Comparison of ENCODE assay signal across 8 cellular contexts in the genomic region with DNA sequence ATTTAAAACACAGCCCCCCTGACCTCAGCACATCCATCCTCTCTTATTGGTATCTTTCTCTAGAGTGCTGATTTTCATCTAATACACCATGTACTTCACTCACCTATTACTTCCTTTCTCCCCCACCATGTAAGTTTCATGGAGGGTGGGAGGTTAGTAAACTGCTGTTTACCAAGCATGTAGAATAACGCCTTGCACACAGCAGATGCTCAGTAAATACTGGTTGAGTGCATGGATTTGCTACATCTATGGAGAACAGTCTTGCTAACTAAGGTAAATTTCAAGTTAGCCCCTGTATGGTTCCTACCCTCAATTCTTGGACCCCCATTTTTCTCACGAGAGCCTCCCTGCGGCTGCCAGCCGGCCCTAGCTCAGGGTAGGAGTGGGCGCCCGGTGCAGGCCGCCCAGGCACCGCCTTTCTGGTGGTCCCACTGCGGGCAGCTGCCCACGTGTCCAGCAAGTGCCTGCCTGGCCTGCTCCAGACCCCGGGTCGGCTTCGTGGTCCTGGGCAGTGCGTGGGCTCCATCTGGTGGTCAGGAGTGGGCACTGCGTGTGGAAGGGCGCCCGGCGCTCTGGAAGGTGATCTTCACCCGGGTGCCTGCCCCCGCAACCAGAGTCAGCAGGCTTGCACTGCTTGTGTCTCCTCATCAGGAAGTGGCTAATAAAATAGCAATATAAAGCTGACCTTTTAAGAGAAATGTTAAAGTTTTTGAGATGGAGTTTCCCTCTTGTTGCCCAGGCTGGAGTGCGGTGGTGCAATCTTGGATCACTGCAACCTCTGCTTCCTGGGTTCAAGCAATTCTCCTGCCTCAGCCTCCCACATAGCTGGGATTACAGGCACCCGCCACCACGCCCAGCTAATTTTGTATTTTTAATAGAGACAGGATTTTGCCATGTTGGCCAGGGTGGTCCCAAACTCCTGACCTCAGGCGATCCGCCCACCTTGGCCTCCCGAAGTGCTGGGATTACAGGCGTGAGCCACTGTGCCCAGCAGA.
DNase-seq lines count a peak whose midpoint lies in the region; ATAC-seq and TF ChIP-seq lines count a peak whose summit lies in the region.

No MANE protein-coding gene starts in this region.

- TF ChIP-seq CTCF in DND-41 (IDR thresholded peaks at IDR 0.05; ENCODE audit: borderline replicate concordance, extremely low read depth, low read length, poor library complexity, severe bottlenecking) (peak; percentile 95), psoas muscle (IDR thresholded peaks at IDR 0.05) (peak; percentile 97), uterus (IDR thresholded peaks at IDR 0.05) (peak; percentile 93 to 96 (median 94))

- H3K4me1 ChIP-seq in DND-41 (ENCODE audit: insufficient read depth, low read length), result peaks cover 7% of the 10 kb centered on the region; the same call in 1 of the 2 replicates
- peaks cover 11% of the 10 kb centered on the region for H3K4me1 ChIP-seq in psoas muscle
- peaks cover 0 to 5% of the 10 kb centered on the region in 2 donors for H3K4me1 ChIP-seq in uterus

- H3K9ac ChIP-seq in DND-41 (ENCODE audit: low read depth, low read length), result no peak overlapping the region

- peaks cover 4% of the 10 kb centered on the region for H4K20me1 ChIP-seq in DND-41 (ENCODE audit: insufficient read depth, low read length)

- H3K79me2 ChIP-seq in DND-41 (ENCODE audit: insufficient read depth, low read length), result no peaks in the 10 kb centered on the region

- no peak overlapping the region for H3K27ac ChIP-seq in DND-41 (ENCODE audit: low read length)
- peak overlapping the region; percentile 42 for H3K27ac ChIP-seq in psoas muscle
- H3K27ac ChIP-seq in uterus, result peak overlapping the region; percentile 77 to 80

- no peaks in the 10 kb centered on the region for H3K9me3 Mint-ChIP-seq in activated naive CD4-positive, alpha-beta T cell treated with anti-CD3 and anti-CD28 coated beads, Interleukin-2, amount 50 U/mL, for 72 hours

- intact Hi-C loops in Right ventricle myocardium superior (cut with DNase I), result loop anchor here (10.0 kb wide), 1 partner anchor 309 kb away; no protein-coding TSS in a partner anchor
- intact Hi-C loops in psoas muscle (cut with DNase I), result loop anchor here (10.0 kb wide), 2 partner anchors 61 to 131 kb away; a partner anchor contains a TSS
- intact Hi-C loops in uterus (cut with DNase I; ENCODE audit: low total_unique reads), result no loop called here

- H3K9me3 ChIP-seq in DND-41 (ENCODE audit: insufficient read depth, low read length, severe bottlenecking) (no peaks in the 10 kb centered on the region), psoas muscle (no peaks in the 10 kb centered on the region), uterus (no peaks in the 10 kb centered on the region)

- in situ Hi-C loops in KBM-7 (cut with MboI; ENCODE audit: low pct_unique_long_range_greater_than_20kb, low sequenced_read_pairs) (no loop called here), SK-MEL-5 (cut with HindIII; ENCODE audit: low pct_unique_long_range_greater_than_20kb, low sequenced_read_pairs) (no loop called here)

- DNase-seq in DND-41 (peak; percentile 68), KBM-7 (peak; percentile 90), SK-MEL-5 (ENCODE audit: low read depth, low spot score) (peak; percentile 82), Right ventricle myocardium superior (peak; percentile 80), psoas muscle (peak; percentile 71 to 84), uterus (peak; percentile 65 to 80)
- peak in 1 of 2 donors; percentile 50 for DNase-seq in activated naive CD4-positive, alpha-beta T cell treated with anti-CD3 and anti-CD28 coated beads, Interleukin-2, amount 50 U/mL, for 72 hours (ENCODE audit: low spot score in 2 of 2)

- H3K4me3 ChIP-seq in DND-41 (ENCODE audit: low read depth in 1 of 2, low read length in 2 of 2) (no peak overlapping the region), psoas muscle (no peak overlapping the region), uterus (no peak overlapping the region)

- H3K27ac Mint-ChIP-seq in activated naive CD4-positive, alpha-beta T cell treated with anti-CD3 and anti-CD28 coated beads, Interleukin-2, amount 50 U/mL, for 72 hours, result peak overlapping the region in 1 of 2 donors; percentile 88

- no peak overlapping the region for H2AFZ ChIP-seq in DND-41 (ENCODE audit: low read depth, low read length)

- H3K36me3 Mint-ChIP-seq in activated naive CD4-positive, alpha-beta T cell treated with anti-CD3 and anti-CD28 coated beads, Interleukin-2, amount 50 U/mL, for 72 hours, result no peaks in the 10 kb centered on the region

- no peak for TF ChIP-seq POLR2A in uterus (IDR thresholded peaks at IDR 0.05)

- H3K27me3 ChIP-seq in DND-41 (ENCODE audit: insufficient read depth, low read length, poor library complexity), result no peaks in the 10 kb centered on the region
- peaks cover 0 to 6% (median 0%) of the 10 kb centered on the region in 3 donors for H3K27me3 ChIP-seq in psoas muscle (ENCODE audit: insufficient read depth in 3 of 3, low read length in 2 of 3)
- peaks cover 0 to 4% of the 10 kb centered on the region in 2 donors for H3K27me3 ChIP-seq in uterus

- peaks cover 29% of the 10 kb centered on the region for H3K36me3 ChIP-seq in DND-41 (ENCODE audit: insufficient read depth, low read length)
- H3K36me3 ChIP-seq in psoas muscle (ENCODE audit: insufficient read depth in 1 of 2, low read depth in 1 of 2), result peaks cover 0 to 27% of the 10 kb centered on the region in 2 donors
- no peaks in the 10 kb centered on the region for H3K36me3 ChIP-seq in uterus

- no peak overlapping the region for H3K4me2 ChIP-seq in DND-41 (ENCODE audit: insufficient read depth, low read length)

- 26 to 30% (median 29%) methylated on average over 27 of the region's 27 CpGs for WGBS in psoas muscle, 3 donors

- peak; percentile 79 for ATAC-seq in DND-41 (ENCODE audit: insufficient read depth, low read depth)
- peak; percentile 68 for ATAC-seq in GM21576 (IDR thresholded peaks at IDR 0.05; ENCODE audit: unreplicated experiment)
- ATAC-seq in activated naive CD4-positive, alpha-beta T cell treated with anti-CD3 and anti-CD28 coated beads, Interleukin-2, amount 50 U/mL, for 72 hours, result peak; percentile 42 to 79
- ATAC-seq in Right ventricle myocardium superior (ENCODE audit: poor library complexity), result peak; percentile 80
- peak; percentile 82 to 88 (median 86) for ATAC-seq in psoas muscle
